Comparison of ENCODE assay signal across 16 cellular contexts in genomic region chr7:99383203-99383602, GRCh38. TPM values are rescaled to one million over a fixed set of nuclear protein-coding genes. Genes with fewer than 3 reads are reported as not detected.
A peak's percentile ranks its signal among the peaks of the same experiment; 100 is the strongest.
DNase-seq lines count a peak whose midpoint lies in the region; ATAC-seq and TF ChIP-seq lines count a peak whose summit lies in the region.
"Had no signal": no experiment of that assay in that cellular context is flagged by ENCODE, and none has a peak within 500 bp of the region (broad histone marks: within the 10 kb centered on the region; RNA-seq: fewer than 3 reads in every experiment).

No MANE protein-coding gene starts in this region.

- peaks cover 54% of the 10 kb centered on the region for H3K4me1 Mint-ChIP-seq in CD4-positive, alpha-beta T cell (ENCODE audit: low read depth)
- peaks cover 34% of the 10 kb centered on the region for H3K4me1 Mint-ChIP-seq in activated T-helper 1 cell treated with anti-CD3 and anti-CD28 coated beads, Interleukin-12 subunit alpha, Interleukin-12 subunit beta, Interleukin-2, Interleukin-4 antibody, amounts not matched to agents 30 ng/mL and 10 ng/mL and 1 ng/mL, durations not matched to agents 14 hours and 24 hours and 36 hours (ENCODE audit: low read depth)
- H3K4me1 Mint-ChIP-seq in immature natural killer cell, result peaks cover 45 to 59% of the 10 kb centered on the region in 2 donors

- peak overlapping the region in 4 of 11 experiments; percentile 76 to 97 (median 88); a peak in 8 of 22 replicates for H3K4me2 ChIP-seq in BLaER1 treated with 17β-estradiol and CSF1 and Interleukin-3, amounts not matched to agents 10 nM and 100 nM

- peak overlapping the region in 2 of 11 experiments; percentile 11 to 45; a peak in 4 of 22 replicates for H3K9ac ChIP-seq in BLaER1 treated with 17β-estradiol and CSF1 and Interleukin-3, amounts not matched to agents 10 nM and 100 nM
- H3K9ac ChIP-seq: GM23248 had no signal

- peak overlapping the region in 6 of 11 experiments; percentile 1 to 35 (median 12); a peak in 5 of 22 replicates for H3K27ac ChIP-seq in BLaER1 treated with 17β-estradiol and CSF1 and Interleukin-3, amounts not matched to agents 10 nM and 100 nM
- H3K27ac ChIP-seq in CD4-positive, alpha-beta T cell (ENCODE audit: low read depth, low read length), result peak overlapping the region; percentile 65
- H3K27ac ChIP-seq: GM23248, ovary, stomach had no signal

- H3K4me1 ChIP-seq in BLaER1 treated with 17β-estradiol and CSF1 and Interleukin-3, amounts not matched to agents 10 nM and 100 nM, result peaks cover 37 to 81% (median 68%) of the 10 kb centered on the region in 10 experiments

- no peak for ATAC-seq in CD4-positive, alpha-beta T cell (ENCODE audit: poor library complexity)
- ATAC-seq in HG02610 (IDR thresholded peaks at IDR 0.05; ENCODE audit: unreplicated experiment), result no peak

- peaks cover 49 to 91% (median 79%) of the 10 kb centered on the region in 11 experiments for H4K20me1 ChIP-seq in BLaER1 treated with 17β-estradiol and CSF1 and Interleukin-3, amounts not matched to agents 10 nM and 100 nM

- POLR2A ChIA-PET in CD4-positive, alpha-beta T cell (lab: Charles Lee), result no interaction called here
- POLR2A ChIA-PET in HEK293T (lab: Yijun Ruan, JAX), result interaction anchor here (1.3 kb wide), 1 partner anchor 26 kb away, joined by 4 read pairs; the partner anchor contains the start of genes BUD31 and PDAP1

- peak overlapping the region; percentile 42 for H3K4me3 Mint-ChIP-seq in CD4-positive, alpha-beta T cell
- H3K4me3 Mint-ChIP-seq in activated T-helper 1 cell treated with anti-CD3 and anti-CD28 coated beads, Interleukin-12 subunit alpha, Interleukin-12 subunit beta, Interleukin-2, Interleukin-4 antibody, amounts not matched to agents 30 ng/mL and 10 ng/mL and 1 ng/mL, durations not matched to agents 14 hours and 24 hours and 36 hours, result no peak overlapping the region
- peak overlapping the region in 1 of 5 donors; percentile 54 for H3K4me3 Mint-ChIP-seq in immature natural killer cell
- H3K4me3 Mint-ChIP-seq: type B pancreatic cell had no signal

- H3K9me3 Mint-ChIP-seq in CD4-positive, alpha-beta T cell, result no peaks in the 10 kb centered on the region
- no peaks in the 10 kb centered on the region for H3K9me3 Mint-ChIP-seq in activated T-helper 1 cell treated with anti-CD3 and anti-CD28 coated beads, Interleukin-12 subunit alpha, Interleukin-12 subunit beta, Interleukin-2, Interleukin-4 antibody, amounts not matched to agents 30 ng/mL and 10 ng/mL and 1 ng/mL, durations not matched to agents 14 hours and 24 hours and 36 hours
- no peaks in the 10 kb centered on the region for H3K9me3 Mint-ChIP-seq in immature natural killer cell
- H3K9me3 Mint-ChIP-seq: type B pancreatic cell had no signal

- DNase-seq in CD4-positive, alpha-beta T cell, result no peak
- no peak for DNase-seq in activated T-helper 1 cell treated with anti-CD3 and anti-CD28 coated beads, Interleukin-12 subunit alpha, Interleukin-12 subunit beta, Interleukin-2, Interleukin-4 antibody, amounts not matched to agents 30 ng/mL and 10 ng/mL and 1 ng/mL, durations not matched to agents 14 hours and 24 hours and 36 hours (ENCODE audit: low spot score)
- no peak for DNase-seq in immature natural killer cell
- DNase-seq in amniotic stem cell (lab: John Stamatoyannopoulos, UW), result no peak
- DNase-seq in HEK293T (ENCODE audit: extremely low spot score), result no peak
- DNase-seq: activated gamma-delta T cell treated with Interleukin-2 at 50 U/mL for 16 hours, EL, GM23248, NCI-H1092, NCI-H2107, NCI-H510A treated with DMSO at 0.1 percent for 48 hours, ovary, stomach had no signal

- CTCF ChIA-PET in CD4-positive, alpha-beta T cell (lab: Charles Lee), result no interaction called here
- CTCF ChIA-PET in HEK293T (lab: Yijun Ruan, JAX), result no interaction called here

- no peak for TF ChIP-seq CTCF in CD4-positive, alpha-beta T cell (IDR thresholded peaks at IDR 0.05)

- H3K36me3 Mint-ChIP-seq in CD4-positive, alpha-beta T cell (ENCODE audit: low read depth), result peaks cover 53% of the 10 kb centered on the region
- H3K36me3 Mint-ChIP-seq in activated T-helper 1 cell treated with anti-CD3 and anti-CD28 coated beads, Interleukin-12 subunit alpha, Interleukin-12 subunit beta, Interleukin-2, Interleukin-4 antibody, amounts not matched to agents 30 ng/mL and 10 ng/mL and 1 ng/mL, durations not matched to agents 14 hours and 24 hours and 36 hours (ENCODE audit: low read depth), result peaks cover 38% of the 10 kb centered on the region
- H3K36me3 Mint-ChIP-seq in immature natural killer cell, result peaks cover 0 to 16% (median 8%) of the 10 kb centered on the region in 3 donors

- H3K27me3 ChIP-seq in BLaER1 treated with 17β-estradiol and CSF1 and Interleukin-3, amounts not matched to agents 10 nM and 100 nM, result no peaks in the 10 kb centered on the region
- H3K27me3 ChIP-seq in CD4-positive, alpha-beta T cell (ENCODE audit: control insufficient read depth, insufficient read depth, low read length), result no peaks in the 10 kb centered on the region
- H3K27me3 ChIP-seq: ovary, stomach had no signal

- peak overlapping the region; percentile 67 for H3K27ac Mint-ChIP-seq in CD4-positive, alpha-beta T cell
- H3K27ac Mint-ChIP-seq in activated T-helper 1 cell treated with anti-CD3 and anti-CD28 coated beads, Interleukin-12 subunit alpha, Interleukin-12 subunit beta, Interleukin-2, Interleukin-4 antibody, amounts not matched to agents 30 ng/mL and 10 ng/mL and 1 ng/mL, durations not matched to agents 14 hours and 24 hours and 36 hours, result peak overlapping the region; percentile 41
- H3K27ac Mint-ChIP-seq in immature natural killer cell, result peak overlapping the region; percentile 49 to 91 (median 80)
- H3K27ac Mint-ChIP-seq: type B pancreatic cell had no signal

- no peak overlapping the region; a peak in 1 of 20 replicates for H3K4me3 ChIP-seq in BLaER1 treated with 17β-estradiol and CSF1 and Interleukin-3, amounts not matched to agents 10 nM and 100 nM
- H3K4me3 ChIP-seq: GM23248, ovary, stomach had no signal

- H3K9me3 ChIP-seq in BLaER1 treated with 17β-estradiol and CSF1 and Interleukin-3, amounts not matched to agents 10 nM and 100 nM (replicated peaks in 1 of 11), result no peaks in the 10 kb centered on the region
- H3K9me3 ChIP-seq in CD4-positive, alpha-beta T cell (ENCODE audit: control insufficient read depth, low read length), result no peaks in the 10 kb centered on the region
- H3K9me3 ChIP-seq: ovary, stomach had no signal

- H3K27me3 Mint-ChIP-seq in CD4-positive, alpha-beta T cell, result no peaks in the 10 kb centered on the region
- H3K27me3 Mint-ChIP-seq in activated T-helper 1 cell treated with anti-CD3 and anti-CD28 coated beads, Interleukin-12 subunit alpha, Interleukin-12 subunit beta, Interleukin-2, Interleukin-4 antibody, amounts not matched to agents 30 ng/mL and 10 ng/mL and 1 ng/mL, durations not matched to agents 14 hours and 24 hours and 36 hours (ENCODE audit: insufficient read depth), result no peaks in the 10 kb centered on the region
- peaks cover 0 to 7% (median 6%) of the 10 kb centered on the region in 3 donors for H3K27me3 Mint-ChIP-seq in immature natural killer cell (ENCODE audit: low read depth in 3 of 3)
- H3K27me3 Mint-ChIP-seq: type B pancreatic cell had no signal

- H3K36me3 ChIP-seq in BLaER1 treated with 17β-estradiol and CSF1 and Interleukin-3, amounts not matched to agents 10 nM and 100 nM, result peaks cover 38 to 79% (median 69%) of the 10 kb centered on the region in 11 experiments
- H3K36me3 ChIP-seq: ovary had no signal

- intact Hi-C loops in CD4-positive, alpha-beta T cell (cut with DNase I, micrococcal nuclease), result no loop called here
- intact Hi-C loops in activated T-helper 1 cell treated with anti-CD3 and anti-CD28 coated beads, Interleukin-12 subunit alpha, Interleukin-12 subunit beta, Interleukin-2, Interleukin-4 antibody, amounts not matched to agents 30 ng/mL and 10 ng/mL and 1 ng/mL, durations not matched to agents 14 hours and 24 hours and 36 hours (cut with micrococcal nuclease), result no loop called here

TF ChIP-seq in HEK293T, 16 proteins besides CTCF, POLR2A, EP300 and RAD21:
- no peak for TF ChIP-seq BHLHE40 (IDR thresholded peaks at IDR 0.05; ENCODE audit: borderline replicate concordance)
- TF ChIP-seq FOXM1 (IDR thresholded peaks at IDR 0.05; ENCODE audit: borderline replicate concordance), result no peak
- no peak for TF ChIP-seq HDGF (IDR thresholded peaks at IDR 0.05; ENCODE audit: borderline replicate concordance)

RNA-seq across cellular contexts. Expression of gene ARPC1B, which starts 8.7 kb away (rescaled TPM):
- 10 to 100 TPM; 58.8 to 66.6 TPM for total RNA-seq in CD4-positive, alpha-beta T cell
- total RNA-seq in activated T-helper 1 cell treated with anti-CD3 and anti-CD28 coated beads, Interleukin-12 subunit alpha, Interleukin-12 subunit beta, Interleukin-2, Interleukin-4 antibody, amounts not matched to agents 30 ng/mL and 10 ng/mL and 1 ng/mL, durations not matched to agents 14 hours and 24 hours and 36 hours, result 254 and 256 TPM in 2 replicates
- 100 to 1,000 TPM; 582 to 834 (median 626) TPM for polyA plus RNA-seq in immature natural killer cell

RNA-seq across cellular contexts. Expression of gene PDAP1, which starts 25.2 kb away (rescaled TPM):
- total RNA-seq in CD4-positive, alpha-beta T cell, result 10 to 100 TPM; 35.0 to 38.0 TPM
- 160 and 162 TPM in 2 replicates for total RNA-seq in activated T-helper 1 cell treated with anti-CD3 and anti-CD28 coated beads, Interleukin-12 subunit alpha, Interleukin-12 subunit beta, Interleukin-2, Interleukin-4 antibody, amounts not matched to agents 30 ng/mL and 10 ng/mL and 1 ng/mL, durations not matched to agents 14 hours and 24 hours and 36 hours
- polyA plus RNA-seq in immature natural killer cell, result 10 to 100 TPM; 20.7 to 43.3 (median 30.0) TPM

RNA-seq across cellular contexts. Expression of gene BUD31, which starts 25.6 kb away (rescaled TPM):
- 100 to 1,000 TPM; 147 to 153 TPM for total RNA-seq in CD4-positive, alpha-beta T cell
- 132 and 145 TPM in 2 replicates for total RNA-seq in activated T-helper 1 cell treated with anti-CD3 and anti-CD28 coated beads, Interleukin-12 subunit alpha, Interleukin-12 subunit beta, Interleukin-2, Interleukin-4 antibody, amounts not matched to agents 30 ng/mL and 10 ng/mL and 1 ng/mL, durations not matched to agents 14 hours and 24 hours and 36 hours
- polyA plus RNA-seq in immature natural killer cell, result 100 to 1,000 TPM; 265 to 362 (median 279) TPM

RNA-seq across cellular contexts. Expression of gene PTCD1, which starts 55.4 kb away (rescaled TPM):
- 1 to 10 TPM; 4.8 to 5.3 TPM for total RNA-seq in CD4-positive, alpha-beta T cell
- total RNA-seq in activated T-helper 1 cell treated with anti-CD3 and anti-CD28 coated beads, Interleukin-12 subunit alpha, Interleukin-12 subunit beta, Interleukin-2, Interleukin-4 antibody, amounts not matched to agents 30 ng/mL and 10 ng/mL and 1 ng/mL, durations not matched to agents 14 hours and 24 hours and 36 hours, result 13.7 and 16.0 TPM in 2 replicates
- 1 to 10 TPM in 2 of 3 donors, under 1 TPM in 1; 0.83 to 3.7 (median 1.4) TPM for polyA plus RNA-seq in immature natural killer cell

RNA-seq across cellular contexts. Expression of gene CPSF4, which starts 55.5 kb away (rescaled TPM):
- total RNA-seq in CD4-positive, alpha-beta T cell, result 10 to 100 TPM; 28.1 to 31.7 TPM
- total RNA-seq in activated T-helper 1 cell treated with anti-CD3 and anti-CD28 coated beads, Interleukin-12 subunit alpha, Interleukin-12 subunit beta, Interleukin-2, Interleukin-4 antibody, amounts not matched to agents 30 ng/mL and 10 ng/mL and 1 ng/mL, durations not matched to agents 14 hours and 24 hours and 36 hours, result 92.3 and 93.2 TPM in 2 replicates
- 10 to 100 TPM; 18.4 to 26.6 (median 22.2) TPM for polyA plus RNA-seq in immature natural killer cell
